Comparison of ENCODE assay signal across 1 cellular context in the genomic region with DNA sequence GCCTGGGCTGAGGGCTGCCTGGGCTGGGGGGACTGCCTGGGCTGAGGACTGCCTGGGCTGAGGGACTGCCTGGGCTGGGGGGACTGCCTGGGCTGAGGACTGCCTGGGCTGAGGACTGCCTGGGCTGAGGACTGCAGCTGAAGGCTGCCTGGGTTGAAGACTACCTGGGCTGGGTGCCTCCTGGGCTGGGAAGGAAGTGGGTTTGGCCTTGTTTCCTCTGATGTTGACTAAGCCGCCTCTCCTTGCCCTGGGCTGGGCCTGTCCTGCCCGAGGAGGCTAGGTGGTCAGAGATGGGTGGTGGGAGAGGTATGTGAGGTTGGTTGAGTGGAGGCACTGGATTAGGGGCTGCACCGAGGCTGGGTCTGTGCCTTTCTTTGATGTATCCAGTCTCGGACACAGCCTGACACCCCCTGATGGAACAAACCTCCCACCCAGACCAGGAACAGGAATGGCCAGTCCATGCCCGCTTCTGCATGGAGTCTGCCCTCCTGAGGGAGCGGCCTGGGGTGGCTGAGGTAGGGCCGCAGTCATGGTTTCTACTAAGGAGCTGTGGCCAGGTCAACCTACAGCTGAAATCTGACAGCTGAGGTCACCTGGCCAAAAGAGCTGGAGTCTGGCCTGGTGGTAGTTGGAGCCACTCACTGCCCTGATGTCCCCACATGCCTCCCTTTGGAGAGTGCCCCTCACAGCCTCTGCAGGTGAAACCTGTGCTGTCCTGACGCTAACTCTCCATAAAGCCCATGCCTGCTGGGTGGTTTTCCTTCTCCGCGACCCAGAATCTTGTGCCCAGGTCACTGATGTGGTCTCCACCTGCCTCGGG.
TF ChIP-seq lines count a peak whose summit lies in the region.

No MANE protein-coding gene starts in this region.

TF ChIP-seq in A549, 52 proteins besides CTCF, POLR2A, EP300 and RAD21:
- TF ChIP-seq CBX8 (IDR thresholded peaks at IDR 0.05) (no peak), RNF2 (IDR thresholded peaks at IDR 0.05; ENCODE audit: borderline replicate concordance, low read depth) (no peak), CEBPB (IDR thresholded peaks at IDR 0.05) (no peak), BHLHE40 (IDR thresholded peaks at IDR 0.05; ENCODE audit: low read depth, low read length) (no peak), CHD4 (IDR thresholded peaks at IDR 0.05; ENCODE audit: borderline replicate concordance) (no peak), HEYL (CRISPR knock-in tag; IDR thresholded peaks at IDR 0.05) (no peak), MAZ (IDR thresholded peaks at IDR 0.05; ENCODE audit: borderline replicate concordance, low read depth, low read length) (no peak), USF2 (IDR thresholded peaks at IDR 0.05) (no peak), E2F6 (IDR thresholded peaks at IDR 0.05; ENCODE audit: borderline replicate concordance, low read depth) (no peak)
- TF ChIP-seq, protein P1, sequence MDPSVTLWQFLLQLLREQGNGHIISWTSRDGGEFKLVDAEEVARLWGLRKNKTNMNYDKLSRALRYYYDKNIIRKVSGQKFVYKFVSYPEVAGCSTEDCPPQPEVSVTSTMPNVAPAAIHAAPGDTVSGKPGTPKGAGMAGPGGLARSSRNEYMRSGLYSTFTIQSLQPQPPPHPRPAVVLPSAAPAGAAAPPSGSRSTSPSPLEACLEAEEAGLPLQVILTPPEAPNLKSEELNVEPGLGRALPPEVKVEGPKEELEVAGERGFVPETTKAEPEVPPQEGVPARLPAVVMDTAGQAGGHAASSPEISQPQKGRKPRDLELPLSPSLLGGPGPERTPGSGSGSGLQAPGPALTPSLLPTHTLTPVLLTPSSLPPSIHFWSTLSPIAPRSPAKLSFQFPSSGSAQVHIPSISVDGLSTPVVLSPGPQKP (IDR thresholded peaks at IDR 0.05; ENCODE audit: low read depth, low read length), result no peak
